21 cellular contexts compared by ENCODE assay signal in genomic region chr6:145428656-145429173, GRCh38.
DNase-seq lines count a peak whose midpoint lies in the region; TF ChIP-seq lines count a peak whose summit lies in the region.
"Had no signal": no experiment of that assay in that cellular context is flagged by ENCODE, and none has a peak within 500 bp of the region (broad histone marks: within the 10 kb centered on the region; RNA-seq: fewer than 3 reads in every experiment).

No MANE protein-coding gene starts in this region.

- H3K4me1 ChIP-seq in osteoblast (ENCODE audit: insufficient read depth, low read length), result no peaks in the 10 kb centered on the region
- H3K4me1 ChIP-seq in Peyer's patch, result no peaks in the 10 kb centered on the region
- H3K4me1 ChIP-seq: body of pancreas had no signal

- no peaks in the 10 kb centered on the region for H3K79me2 ChIP-seq in osteoblast (ENCODE audit: insufficient read depth, low read length)

- H3K36me3 ChIP-seq in osteoblast (ENCODE audit: insufficient read depth, low read length) (no peaks in the 10 kb centered on the region), Peyer's patch (no peaks in the 10 kb centered on the region)

- no peak for TF ChIP-seq CTCF in fibroblast of pulmonary artery (IDR thresholded peaks at IDR 0.05; ENCODE audit: low read length, missing control alignments)
- TF ChIP-seq CTCF in osteoblast (IDR thresholded peaks at IDR 0.05; ENCODE audit: extremely low read depth, low read depth, low read length), result no peak
- TF ChIP-seq CTCF in Peyer's patch (IDR thresholded peaks at IDR 0.05), result no peak

- no peak overlapping the region for H2AFZ ChIP-seq in osteoblast (ENCODE audit: low read length)

- CTCF ChIA-PET in activated CD4-positive, alpha-beta T cell treated with anti-CD3 and anti-CD28 coated beads, Interleukin-2, amount 10 ng/mL, durations not matched to agents 7 days and 5 days (lab: Charles Lee), result no interaction called here

- H3K27me3 Mint-ChIP-seq in activated CD4-positive, alpha-beta T cell treated with anti-CD3 and anti-CD28 coated beads, Interleukin-2, amount 10 ng/mL, durations not matched to agents 7 days and 5 days, result no peaks in the 10 kb centered on the region
- H3K27me3 Mint-ChIP-seq: activated naive CD4-positive, alpha-beta T cell treated with anti-CD3 and anti-CD28 coated beads, Interleukin-2, amount 50 U/mL, for 24 hours; B cell; naive thymus-derived CD8-positive, alpha-beta T cell; progenitor cell of endocrine pancreas had no signal

- H3K9me3 Mint-ChIP-seq in activated CD4-positive, alpha-beta T cell treated with anti-CD3 and anti-CD28 coated beads, Interleukin-2, amount 10 ng/mL, durations not matched to agents 7 days and 5 days, result no peaks in the 10 kb centered on the region
- H3K9me3 Mint-ChIP-seq: activated naive CD4-positive, alpha-beta T cell treated with anti-CD3 and anti-CD28 coated beads, Interleukin-2, amount 50 U/mL, for 24 hours; activated T-cell treated with anti-CD3 and anti-CD28 coated beads, Interleukin-2, amount 50 U/mL, for 72 hours had no signal

- no peaks in the 10 kb centered on the region for H3K4me1 Mint-ChIP-seq in activated CD4-positive, alpha-beta T cell treated with anti-CD3 and anti-CD28 coated beads, Interleukin-2, amount 10 ng/mL, durations not matched to agents 7 days and 5 days
- H3K4me1 Mint-ChIP-seq: activated naive CD4-positive, alpha-beta T cell treated with anti-CD3 and anti-CD28 coated beads, Interleukin-2, amount 50 U/mL, for 24 hours; B cell; naive thymus-derived CD8-positive, alpha-beta T cell had no signal

- DNase-seq in NCI-H1436 (lab: John Stamatoyannopoulos, UW) (peak; percentile 8), NCI-H1436 treated with DMSO at 0.1 percent for 48 hours (lab: John Stamatoyannopoulos, UW) (no peak), NCI-H69 (lab: John Stamatoyannopoulos, UW) (peak; percentile 95), fibroblast of pulmonary artery (ENCODE audit: low read depth) (peak; percentile 2), osteoblast (ENCODE audit: insufficient read length, low spot score, missing footprints) (peak; percentile 38), Peyer's patch (no peak), T-helper 1 cell (no peak)
- DNase-seq in activated CD4-positive, alpha-beta T cell treated with anti-CD3 and anti-CD28 coated beads, Interleukin-2, amount 10 ng/mL, durations not matched to agents 7 days and 5 days, result no peak
- DNase-seq: activated CD4-positive, alpha-beta T cell treated with anti-CD3 and anti-CD28 coated beads for 48 hours; activated T-cell treated with anti-CD3 and anti-CD28 coated beads, Interleukin-2, amount 50 U/mL, for 72 hours; body of pancreas; cortex of kidney; Kasumi-1; left cardiac atrium; naive thymus-derived CD8-positive, alpha-beta T cell; NCI-H1048; NK-92 treated with Interleukin-12 subunit alpha and Interleukin-12 subunit beta, amount 100 ng/mL, for 24 hours; SIG-M5 had no signal

- H3K4me3 ChIP-seq in fibroblast of pulmonary artery (replicated peaks; ENCODE audit: low read depth, low read length) (no peak overlapping the region), osteoblast (ENCODE audit: insufficient read depth, low read length) (no peak overlapping the region), Peyer's patch (no peak overlapping the region)
- H3K4me3 ChIP-seq: body of pancreas had no signal

- no peaks in the 10 kb centered on the region for H3K36me3 Mint-ChIP-seq in activated CD4-positive, alpha-beta T cell treated with anti-CD3 and anti-CD28 coated beads, Interleukin-2, amount 10 ng/mL, durations not matched to agents 7 days and 5 days (ENCODE audit: low read depth)
- H3K36me3 Mint-ChIP-seq: activated naive CD4-positive, alpha-beta T cell treated with anti-CD3 and anti-CD28 coated beads, Interleukin-2, amount 50 U/mL, for 24 hours; naive thymus-derived CD8-positive, alpha-beta T cell had no signal

- H3K9me3 ChIP-seq in osteoblast (ENCODE audit: low read depth, low read length) (no peaks in the 10 kb centered on the region), Peyer's patch (no peaks in the 10 kb centered on the region)
- H3K9me3 ChIP-seq: body of pancreas had no signal

- H3K27me3 ChIP-seq in osteoblast (ENCODE audit: insufficient read depth, low read length), result no peaks in the 10 kb centered on the region
- H3K27me3 ChIP-seq in Peyer's patch, result no peaks in the 10 kb centered on the region
- H3K27me3 ChIP-seq: body of pancreas had no signal

- no peak overlapping the region for H3K4me3 Mint-ChIP-seq in activated CD4-positive, alpha-beta T cell treated with anti-CD3 and anti-CD28 coated beads, Interleukin-2, amount 10 ng/mL, durations not matched to agents 7 days and 5 days
- H3K4me3 Mint-ChIP-seq: activated naive CD4-positive, alpha-beta T cell treated with anti-CD3 and anti-CD28 coated beads, Interleukin-2, amount 50 U/mL, for 24 hours; activated T-cell treated with anti-CD3 and anti-CD28 coated beads, Interleukin-2, amount 50 U/mL, for 72 hours; B cell; naive thymus-derived CD8-positive, alpha-beta T cell had no signal

- H3K27ac ChIP-seq in osteoblast (ENCODE audit: low read depth, low read length) (no peak overlapping the region), Peyer's patch (no peak overlapping the region)
- H3K27ac ChIP-seq: body of pancreas had no signal

- no peak for TF ChIP-seq POLR2A in Peyer's patch (IDR thresholded peaks at IDR 0.05)

- no peak overlapping the region for H3K27ac Mint-ChIP-seq in activated CD4-positive, alpha-beta T cell treated with anti-CD3 and anti-CD28 coated beads, Interleukin-2, amount 10 ng/mL, durations not matched to agents 7 days and 5 days
- H3K27ac Mint-ChIP-seq: activated naive CD4-positive, alpha-beta T cell treated with anti-CD3 and anti-CD28 coated beads, Interleukin-2, amount 50 U/mL, for 24 hours; activated T-cell treated with anti-CD3 and anti-CD28 coated beads, Interleukin-2, amount 50 U/mL, for 72 hours; B cell; naive thymus-derived CD8-positive, alpha-beta T cell; progenitor cell of endocrine pancreas had no signal

- POLR2A ChIA-PET in activated CD4-positive, alpha-beta T cell treated with anti-CD3 and anti-CD28 coated beads, Interleukin-2, amount 10 ng/mL, durations not matched to agents 7 days and 5 days (lab: Charles Lee), result no interaction called here

- no peak overlapping the region for H3K4me2 ChIP-seq in osteoblast (ENCODE audit: insufficient read depth, low read length)

- no peaks in the 10 kb centered on the region for H4K20me1 ChIP-seq in osteoblast (ENCODE audit: insufficient read depth, low read length)

Comparison
In these comparisons a context has a peak if more than half of its experiments do, and no peak if none do; other contexts are left out.
1. DNase-seq: peak in NCI-H1436 (single experiment), NCI-H69 (single experiment), fibroblast of pulmonary artery (single experiment) and osteoblast (single experiment); none in NCI-H1436 treated with DMSO at 0.1 percent for 48 hours (single experiment), Peyer's patch (0 of 3), activated CD4-positive, alpha-beta T cell treated with anti-CD3 and anti-CD28 coated beads, Interleukin-2, amount 10 ng/mL, durations not matched to agents 7 days and 5 days (single experiment) and T-helper 1 cell (0 of 5).